In the genomic region with DNA sequence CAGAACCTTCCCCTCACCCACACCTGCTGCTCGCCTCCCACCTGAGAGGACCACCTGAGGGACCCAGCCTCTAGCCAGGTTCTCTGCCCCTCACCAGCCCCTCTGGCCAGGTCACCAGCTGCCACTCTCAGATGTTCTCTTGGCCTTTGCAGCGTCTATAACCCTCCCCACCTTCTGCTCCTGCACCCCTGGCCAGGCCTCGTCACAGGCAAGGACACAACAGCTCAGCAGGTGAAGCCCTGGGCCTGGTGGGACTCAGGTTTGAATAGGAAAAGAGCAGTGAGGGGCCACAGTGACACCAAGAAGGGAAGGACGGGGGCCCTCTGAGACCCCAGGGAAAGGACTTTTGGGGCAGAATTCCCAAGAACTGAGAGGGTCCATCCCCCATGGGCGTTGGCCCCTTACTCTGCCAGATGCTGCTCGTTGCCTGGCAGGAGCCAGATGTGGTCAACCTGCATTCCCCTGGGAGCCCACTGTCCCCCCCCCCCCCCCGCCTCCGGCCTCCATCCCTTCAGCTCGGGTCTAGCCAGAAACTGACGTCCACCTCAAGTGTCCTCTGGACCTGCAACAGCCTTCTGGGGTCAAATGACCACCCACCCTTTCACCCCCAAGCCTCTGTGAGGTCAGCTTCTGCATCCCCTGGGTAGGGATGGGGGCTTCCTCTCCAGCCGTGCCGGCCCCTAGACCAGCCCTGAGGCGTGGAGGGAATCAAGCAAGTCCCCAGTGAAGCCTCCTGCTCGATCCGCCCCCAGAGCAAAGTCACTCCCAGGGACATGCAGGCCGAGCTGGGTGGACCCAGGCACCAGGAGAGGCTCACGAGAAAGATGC, we compare ENCODE assay signal across 15 cellular contexts. TPM values are rescaled to one million over a fixed set of nuclear protein-coding genes. Genes with fewer than 3 reads are reported as not detected.
DNase-seq lines count a peak whose midpoint lies in the region; FAIRE-seq and TF ChIP-seq lines count a peak whose summit lies in the region.
"Had no signal": no experiment of that assay in that cellular context is flagged by ENCODE, and none has a peak within 500 bp of the region (broad histone marks: within the 10 kb centered on the region; RNA-seq: fewer than 3 reads in every experiment).

No MANE protein-coding gene starts in this region.

- no peak overlapping the region for H2AK5ac ChIP-seq in H1 (ENCODE audit: low read depth, low read length)

- no peak overlapping the region for H2BK20ac ChIP-seq in H1 (ENCODE audit: low read length)

- no peak overlapping the region for H3K56ac ChIP-seq in H1 (replicated peaks; ENCODE audit: insufficient read length, low read depth, low read length)

- H2AFZ ChIP-seq in H1 (ENCODE audit: low read length): no peak overlapping the region

- H3K14ac ChIP-seq in H1 (ENCODE audit: insufficient read length): no peak overlapping the region

- peaks cover 0 to 9% (median 4%) of the 10 kb centered on the region in 4 experiments; a peak in 5 of 7 replicates for H3K4me1 ChIP-seq in H1 (replicated peaks in 1 of 4; ENCODE audit: control insufficient read depth in 3 of 4, insufficient read depth in 4 of 4, low read length in 3 of 4)

- FAIRE-seq in H1 (lab: Jason Lieb, UNC): no peak
- FAIRE-seq: A204.1, small intestine had no signal

- no peak overlapping the region for H3K18ac ChIP-seq in H1 (ENCODE audit: extremely low read depth, low read length)

- no peaks in the 10 kb centered on the region for H3K23me2 ChIP-seq in H1 (ENCODE audit: low read depth, low read length)

- no peak overlapping the region for H4K91ac ChIP-seq in H1 (replicated peaks; ENCODE audit: insufficient read length, low read length)

- H3K27ac ChIP-seq in RWPE1 (peak overlapping the region; percentile 57), H1 (ENCODE audit: low read depth, low read length) (no peak overlapping the region)

- H3K27me3 ChIP-seq in H1 (replicated peaks in 1 of 4; ENCODE audit: control insufficient read depth in 3 of 4, extremely low read depth in 1 of 4, insufficient read depth in 3 of 4, low read length in 3 of 4): no peaks in the 10 kb centered on the region
- H3K27me3 ChIP-seq: transverse colon had no signal

- no peak overlapping the region for H3K9ac ChIP-seq in H1 (replicated peaks in 1 of 4; ENCODE audit: extremely low read depth in 1 of 4, low read depth in 3 of 4, low read length in 3 of 4)

- no peak overlapping the region for H3K4me2 ChIP-seq in H1 (ENCODE audit: insufficient read depth in 1 of 2, low read depth in 2 of 2, low read length in 2 of 2)

- no peaks in the 10 kb centered on the region for H3K79me1 ChIP-seq in H1 (ENCODE audit: low read depth, low read length)

- H2BK12ac ChIP-seq in H1 (ENCODE audit: low read depth, low read length): no peak overlapping the region

- CTCF ChIA-PET in RWPE1 (lab: Yijun Ruan, JAX): interaction anchor here (0.6 kb wide), 1 partner anchor 49 kb away, joined by 6 read pairs; no protein-coding TSS in a partner anchor
- CTCF ChIA-PET in H1 (lab: Charles Lee; ENCODE audit: partially characterized antibody): interaction anchor here (0.6 kb wide), 1 partner anchor 46 kb away, joined by 3 read pairs; no protein-coding TSS in a partner anchor
- CTCF ChIA-PET in GM10248 (lab: Yijun Ruan, JAX): no interaction called here

- H3K9me3 Mint-ChIP-seq in T-helper 2 cell treated with Interferon-gamma antibody and Interleukin-4, amounts not matched to agents 5 μg/mL and 100 μg/mL, for 36 hours: no peaks in the 10 kb centered on the region
- H3K9me3 Mint-ChIP-seq in progenitor cell of endocrine pancreas (ENCODE audit: low read depth): no peaks in the 10 kb centered on the region

- H3K36me3 Mint-ChIP-seq in T-helper 2 cell treated with Interferon-gamma antibody and Interleukin-4, amounts not matched to agents 5 μg/mL and 100 μg/mL, for 36 hours (ENCODE audit: low read depth): peaks cover 26% of the 10 kb centered on the region
- H3K36me3 Mint-ChIP-seq in progenitor cell of endocrine pancreas (ENCODE audit: insufficient read depth): peaks cover 16% of the 10 kb centered on the region

- no peak overlapping the region for H2BK120ac ChIP-seq in H1 (replicated peaks; ENCODE audit: low read depth, low read length)

- no peak for TF ChIP-seq RAD21 in H1 (IDR thresholded peaks at IDR 0.05 in 1 of 2, conservative IDR thresholded peaks at IDR 0.05 in 1 of 2; ENCODE audit: low read depth in 2 of 2, low read length in 2 of 2)

- H3K4ac ChIP-seq in H1 (replicated peaks; ENCODE audit: insufficient read length, low read depth, low read length): no peak overlapping the region

- no peaks in the 10 kb centered on the region for H3K9me3 ChIP-seq in H1 (ENCODE audit: insufficient read depth in 2 of 2, low read depth in 1 of 2, low read length in 1 of 2)
- H3K9me3 ChIP-seq: transverse colon had no signal

- no peak overlapping the region for H4K5ac ChIP-seq in H1 (ENCODE audit: insufficient read length, low read depth, low read length)

- TF ChIP-seq EP300 in H1 (IDR thresholded peaks at IDR 0.05; ENCODE audit: borderline replicate concordance in 1 of 2, low read depth in 2 of 2, low read length in 2 of 2): no peak

- no peak overlapping the region for H3K4me3 Mint-ChIP-seq in T-helper 2 cell treated with Interferon-gamma antibody and Interleukin-4, amounts not matched to agents 5 μg/mL and 100 μg/mL, for 36 hours
- H3K4me3 Mint-ChIP-seq in progenitor cell of endocrine pancreas (ENCODE audit: low read depth): no peak overlapping the region

- POLR2A ChIA-PET in RWPE1 (lab: Yijun Ruan, JAX; ENCODE audit: low non-redundant PET): no interaction called here
- POLR2A ChIA-PET in H1 (lab: Charles Lee; ENCODE audit: partially characterized antibody): interaction anchor here (0.9 to 1.7 kb wide), 3 partner anchors 21 to 254 kb away, joined by 3 to 4 read pairs (median 3); no protein-coding TSS in a partner anchor
- POLR2A ChIA-PET in GM10248 (lab: Yijun Ruan, JAX): no interaction called here

- H4K20me1 ChIP-seq in H1 (replicated peaks in 1 of 2; ENCODE audit: control insufficient read depth in 1 of 2, insufficient read depth in 2 of 2, low read length in 2 of 2): peaks cover 20 to 23% of the 10 kb centered on the region in 2 experiments

- TF ChIP-seq CTCF in RWPE1 (conservative IDR thresholded peaks at IDR 0.05; ENCODE audit: low read depth) (no peak), H1 (IDR thresholded peaks at IDR 0.05; ENCODE audit: control extremely low read depth in 1 of 3, insufficient read depth in 1 of 3, low read depth in 1 of 3, low read length in 3 of 3) (no peak), progenitor cell of endocrine pancreas (IDR thresholded peaks at IDR 0.05; ENCODE audit: unreplicated experiment) (no peak), GM10248 (IDR thresholded peaks at IDR 0.05; ENCODE audit: control extremely low read depth, extremely low read depth, low read depth, missing control alignments) (no peak)

- peak overlapping the region; percentile 15 for H3K27ac Mint-ChIP-seq in T-helper 2 cell treated with Interferon-gamma antibody and Interleukin-4, amounts not matched to agents 5 μg/mL and 100 μg/mL, for 36 hours
- H3K27ac Mint-ChIP-seq in progenitor cell of endocrine pancreas: peak overlapping the region; percentile 56

- H4K8ac ChIP-seq in H1 (ENCODE audit: extremely low read depth, insufficient read depth, low read length): peak overlapping the region; percentile 25; the same call in 1 of the 2 replicates

- H3K23ac ChIP-seq in H1 (ENCODE audit: insufficient read length): no peak overlapping the region

- no peaks in the 10 kb centered on the region for H3K79me2 ChIP-seq in H1 (ENCODE audit: control insufficient read depth in 1 of 2, insufficient read depth in 2 of 2, low read length in 2 of 2)

- no peaks in the 10 kb centered on the region for H3K27me3 Mint-ChIP-seq in T-helper 2 cell treated with Interferon-gamma antibody and Interleukin-4, amounts not matched to agents 5 μg/mL and 100 μg/mL, for 36 hours (ENCODE audit: low read depth)
- no peaks in the 10 kb centered on the region for H3K27me3 Mint-ChIP-seq in progenitor cell of endocrine pancreas

- H3K4me1 Mint-ChIP-seq in T-helper 2 cell treated with Interferon-gamma antibody and Interleukin-4, amounts not matched to agents 5 μg/mL and 100 μg/mL, for 36 hours (ENCODE audit: low read depth): no peaks in the 10 kb centered on the region
- no peaks in the 10 kb centered on the region for H3K4me1 Mint-ChIP-seq in progenitor cell of endocrine pancreas (ENCODE audit: low read depth)

- WGBS in H1 (ENCODE audit: extremely low coverage in 1 of 2, insufficient coverage in 1 of 2, insufficient read length in 1 of 2, insufficient replicate concordance in 2 of 2, low coverage in 1 of 2, low lambda C conversion rate in 2 of 2, missing lambda C conversion rate in 1 of 2), 2 experiments: 86% methylated on average over 15 of the region's 17 CpGs; no CpG with 5 or more reads in 1 of the 2 experiments

- DNase-seq in T-helper 2 cell treated with Interferon-gamma antibody and Interleukin-4, amounts not matched to agents 5 μg/mL and 100 μg/mL, for 36 hours (ENCODE audit: low spot score): no peak
- DNase-seq in T-helper 2 cell: no peak
- DNase-seq in RWPE1 (ENCODE audit: low spot score): no peak
- no peak for DNase-seq in H1 (ENCODE audit: low read depth in 1 of 2, low spot score in 2 of 2)
- DNase-seq in progenitor cell of endocrine pancreas (ENCODE audit: low spot score, unreplicated experiment): no peak
- no peak for DNase-seq in mucosa of gallbladder (ENCODE audit: low spot score)
- no peak for DNase-seq in GM10248 (ENCODE audit: extremely low spot score)
- DNase-seq in EL: no peak
- DNase-seq: KG1, NCI-H1694 treated with DMSO at 0.1 percent for 48 hours, NCI-H774, nucleus accumbens, small intestine, transverse colon had no signal

- H3K36me3 ChIP-seq in H1 (ENCODE audit: control insufficient read depth in 2 of 4, insufficient read depth in 4 of 4, low read length in 3 of 4): peaks cover 4 to 16% (median 11%) of the 10 kb centered on the region in 4 experiments; a peak in 6 of 8 replicates

- no peak for TF ChIP-seq POLR2A in H1 (IDR thresholded peaks at IDR 0.05; ENCODE audit: control extremely low read depth in 1 of 2, low read depth in 2 of 2, low read length in 2 of 2)

- H3K4me3 ChIP-seq in H1 (ENCODE audit: extremely low read depth in 1 of 4, insufficient read depth in 2 of 4, low read depth in 3 of 4, low read length in 4 of 4): no peak overlapping the region
- H3K4me3 ChIP-seq: transverse colon had no signal

- no peak overlapping the region for H2BK5ac ChIP-seq in H1 (ENCODE audit: low read depth, low read length)

- H2BK15ac ChIP-seq in H1 (ENCODE audit: low read length): no peak overlapping the region

RNA-seq across cellular contexts. Expression of gene SBF1, which starts 28.7 kb away (rescaled TPM):
- 68.4 and 71.5 TPM in 2 replicates for total RNA-seq in H1 (2021; fragmentation: NEBNext Ultra II Directional; extraction: Animal tissue kit (Norgen Biotek cat#: 25700))
- 29.1 and 53.7 TPM in 2 replicates for polyA plus RNA-seq in H1 (2011; rRNA removed)
- polyA plus RNA-seq in H1 (2011; cell fraction: cytosol; rRNA removed): 39.8 TPM
- polyA plus RNA-seq in H1 (2011; cell fraction: nucleus; rRNA removed): 249 TPM
- polyA plus RNA-seq in H1 (2012, experiment 1 of 2): 28.7 to 64.6 TPM (median 48.3 TPM) in 4 replicates
- 28.6 TPM for polyA plus RNA-seq in H1 (2012, experiment 2 of 2)
- polyA plus RNA-seq in H1 (2013, experiment 1 of 2): 20.2 TPM
- polyA plus RNA-seq in H1 (2013, experiment 2 of 2): 19.9 TPM
- polyA minus RNA-seq in H1 (2011; rRNA and poly(A)+ RNA removed): 41.0 and 54.8 TPM in 2 replicates
- polyA minus RNA-seq in H1 (2011; cell fraction: cytosol; rRNA and poly(A)+ RNA removed): 47.9 TPM
- 102 TPM for polyA minus RNA-seq in H1 (2011; cell fraction: nucleus; rRNA and poly(A)+ RNA removed)
- 86.3 and 96.5 TPM in 2 replicates for total RNA-seq in progenitor cell of endocrine pancreas
- total RNA-seq in mucosa of gallbladder: 95.8 TPM

RNA-seq across cellular contexts. Expression of gene ADM2, which starts 35.2 kb away (rescaled TPM):
- 7.5 and 8.0 TPM in 2 replicates for total RNA-seq in H1 (2021; fragmentation: NEBNext Ultra II Directional; extraction: Animal tissue kit (Norgen Biotek cat#: 25700))
- 3.3 and 6.8 TPM in 2 replicates for polyA plus RNA-seq in H1 (2011; rRNA removed)
- polyA plus RNA-seq in H1 (2011; cell fraction: cytosol; rRNA removed): 4.8 TPM
- 6.5 TPM for polyA plus RNA-seq in H1 (2011; cell fraction: nucleus; rRNA removed)
- polyA plus RNA-seq in H1 (2012, experiment 1 of 2): 7.1 to 10.4 TPM (median 9.2 TPM) in 4 replicates
- polyA plus RNA-seq in H1 (2012, experiment 2 of 2): 8.2 TPM
- polyA plus RNA-seq in H1 (2013, experiment 1 of 2): 4.6 TPM
- 5.1 TPM for polyA plus RNA-seq in H1 (2013, experiment 2 of 2)
- 2.2 and 4.0 TPM in 2 replicates for polyA minus RNA-seq in H1 (2011; rRNA and poly(A)+ RNA removed)
- polyA minus RNA-seq in H1 (2011; cell fraction: cytosol; rRNA and poly(A)+ RNA removed): 5.6 TPM
- polyA minus RNA-seq in H1 (2011; cell fraction: nucleus; rRNA and poly(A)+ RNA removed): 6.9 TPM
- total RNA-seq in progenitor cell of endocrine pancreas (2.9 and 3.2 TPM in 2 replicates), mucosa of gallbladder (5.1 TPM)

RNA-seq across cellular contexts. Expression of gene MIOX, which starts 40.6 kb away (rescaled TPM):
- total RNA-seq in H1 (2021; fragmentation: NEBNext Ultra II Directional; extraction: Animal tissue kit (Norgen Biotek cat#: 25700)): 0.30 and 0.33 TPM in 2 replicates
- 0.32 and 0.57 TPM in 2 replicates for polyA plus RNA-seq in H1 (2011; rRNA removed)
- 0.30 TPM for polyA plus RNA-seq in H1 (2011; cell fraction: cytosol; rRNA removed)
- polyA plus RNA-seq in H1 (2011; cell fraction: nucleus; rRNA removed): 1.6 TPM
- 0.44 to 0.54 TPM (median 0.48 TPM) in 3 of 4 replicates, not detected in the other for polyA plus RNA-seq in H1 (2012, experiment 1 of 2)
- not detected for polyA plus RNA-seq in H1 (2012, experiment 2 of 2)
- 0.10 TPM for polyA plus RNA-seq in H1 (2013, experiment 1 of 2)
- 0.15 TPM for polyA plus RNA-seq in H1 (2013, experiment 2 of 2)
- 0.32 TPM in 1 of 2 replicates, not detected in the other for polyA minus RNA-seq in H1 (2011; rRNA and poly(A)+ RNA removed)
- not detected for polyA minus RNA-seq in H1 (2011; cell fraction: cytosol; rRNA and poly(A)+ RNA removed)
- polyA minus RNA-seq in H1 (2011; cell fraction: nucleus; rRNA and poly(A)+ RNA removed): not detected
- total RNA-seq in progenitor cell of endocrine pancreas (0.69 and 0.98 TPM in 2 replicates), mucosa of gallbladder (1.6 TPM)
- total RNA-seq: transverse colon had no signal
